ENCODE assay signal across 8 cellular contexts in genomic region chr1:88683516-88683847, GRCh38. TPM values are rescaled to one million over a fixed set of nuclear protein-coding genes. Genes with fewer than 3 reads are reported as not detected.
A peak's percentile ranks its signal among the peaks of the same experiment; 100 is the strongest.
DNase-seq lines count a peak whose midpoint lies in the region; ATAC-seq and TF ChIP-seq lines count a peak whose summit lies in the region.

No MANE protein-coding gene starts in this region.

- H3K4me1 ChIP-seq in SK-N-SH (ENCODE audit: control insufficient read depth in 1 of 2, insufficient read depth in 2 of 2, low read depth in 1 of 2, low read length in 1 of 2) (peaks cover 5 to 11% of the 10 kb centered on the region in 2 experiments; a peak in 2 of 4 replicates), iPS DF 6.9 (ENCODE audit: control insufficient read depth, insufficient read depth, low read length) (no peaks in the 10 kb centered on the region; the same call in 1 of the 2 replicates)

- CTCF ChIA-PET in SK-N-SH (lab: Yijun Ruan, JAX) = interaction anchor here (0.6 to 2.3 kb wide), 5 partner anchors 14 to 201 kb away, joined by 3 to 13 read pairs (median 4); no protein-coding TSS in a partner anchor

- TF ChIP-seq CTCF in SK-N-SH (IDR thresholded peaks at IDR 0.05) = no peak

- no peak for TF ChIP-seq EP300 in SK-N-SH (IDR thresholded peaks at IDR 0.05; ENCODE audit: borderline replicate concordance in 1 of 2, low read depth in 1 of 2, low read length in 1 of 2)

- peaks cover 18% of the 10 kb centered on the region; the same call in 1 of the 2 replicates for H4K20me1 ChIP-seq in SK-N-SH (ENCODE audit: insufficient read depth)

- DNase-seq in NCI-H82 (lab: John Stamatoyannopoulos, UW) (peak; percentile 88), NCI-H82 treated with DMSO at 0.1 percent for 48 hours (lab: John Stamatoyannopoulos, UW; ENCODE audit: unreplicated experiment) (no peak), SK-N-SH (no peak), iPS DF 6.9 (ENCODE audit: low read depth, low spot score) (no peak), MV-4-11 (lab: John Stamatoyannopoulos, UW) (no peak)
- peak; percentile 6 for DNase-seq in activated naive CD8-positive, alpha-beta T cell treated with anti-CD3 and anti-CD28 coated beads, Interleukin-2, amount 50 U/mL, for 16 hours (ENCODE audit: low read depth, low spot score)
- DNase-seq in stimulated activated CD4-positive, alpha-beta T cell treated with anti-CD3 and anti-CD28 coated beads, Interleukin-12 subunit alpha, Interleukin-12 subunit beta, amount 100 ng/mL, for 48 hours (ENCODE audit: low read depth in 2 of 3, low spot score in 1 of 3) = peak; percentile 23 to 45 (median 24)

- H3K4me3 ChIP-seq in SK-N-SH (ENCODE audit: low read depth in 2 of 2, low read length in 1 of 2) (peak overlapping the region; percentile 95 to 98), iPS DF 6.9 (ENCODE audit: low read length) (peak overlapping the region; percentile 31; the same call in 1 of the 2 replicates)

- peaks cover 29% of the 10 kb centered on the region for H3F3A ChIP-seq in SK-N-SH (replicated peaks; ENCODE audit: insufficient read depth)

- ATAC-seq in HG03135 (IDR thresholded peaks at IDR 0.05; ENCODE audit: unreplicated experiment) = peak; percentile 28

- H3K36me3 ChIP-seq in SK-N-SH (replicated peaks in 1 of 2; ENCODE audit: control insufficient read depth in 1 of 2, insufficient read depth in 2 of 2, low read length in 1 of 2) (peaks cover 2 to 4% of the 10 kb centered on the region in 2 experiments), iPS DF 6.9 (ENCODE audit: control insufficient read depth, insufficient read depth, low read length) (no peaks in the 10 kb centered on the region)

- peak overlapping the region; percentile 80 for H3K9ac ChIP-seq in SK-N-SH

- no peaks in the 10 kb centered on the region; the same call in 1 of the 2 replicates for H3K9me2 ChIP-seq in SK-N-SH

- 0% methylated on average over 8 of the region's 8 CpGs for WGBS in SK-N-SH (ENCODE audit: low lambda C conversion rate)
- WGBS in iPS DF 6.9 (ENCODE audit: insufficient coverage, insufficient read length) = no CpG with 5 or more reads among the region's 8 CpGs

- no peak for TF ChIP-seq RAD21 in SK-N-SH (IDR thresholded peaks at IDR 0.05; ENCODE audit: low read length)

- peaks cover 46% of the 10 kb centered on the region for H3K79me2 ChIP-seq in SK-N-SH (ENCODE audit: insufficient read depth)

- no peaks in the 10 kb centered on the region for H3K27me3 ChIP-seq in SK-N-SH (ENCODE audit: insufficient read depth)
- no peaks in the 10 kb centered on the region for H3K27me3 ChIP-seq in iPS DF 6.9 (ENCODE audit: control insufficient read depth, insufficient read depth, low read length)

- peak overlapping the region; percentile 82 for H2AFZ ChIP-seq in SK-N-SH (ENCODE audit: low read depth)

- peak overlapping the region; percentile 80 for H3K4me2 ChIP-seq in SK-N-SH

- POLR2A ChIA-PET in SK-N-SH (lab: Yijun Ruan, JAX) = no interaction called here

- no peaks in the 10 kb centered on the region for H3K9me3 ChIP-seq in SK-N-SH
- no peaks in the 10 kb centered on the region for H3K9me3 ChIP-seq in iPS DF 6.9 (ENCODE audit: control insufficient read depth, insufficient read depth, low read length)

- peak overlapping the region; percentile 89 to 90 for H3K27ac ChIP-seq in SK-N-SH (ENCODE audit: low read depth in 2 of 2, low read length in 1 of 2)
- H3K27ac ChIP-seq in iPS DF 6.9 (ENCODE audit: low read length) = no peak overlapping the region

TF ChIP-seq in SK-N-SH, 30 proteins besides CTCF, POLR2A, EP300 and RAD21:
- TF ChIP-seq, protein P1, sequence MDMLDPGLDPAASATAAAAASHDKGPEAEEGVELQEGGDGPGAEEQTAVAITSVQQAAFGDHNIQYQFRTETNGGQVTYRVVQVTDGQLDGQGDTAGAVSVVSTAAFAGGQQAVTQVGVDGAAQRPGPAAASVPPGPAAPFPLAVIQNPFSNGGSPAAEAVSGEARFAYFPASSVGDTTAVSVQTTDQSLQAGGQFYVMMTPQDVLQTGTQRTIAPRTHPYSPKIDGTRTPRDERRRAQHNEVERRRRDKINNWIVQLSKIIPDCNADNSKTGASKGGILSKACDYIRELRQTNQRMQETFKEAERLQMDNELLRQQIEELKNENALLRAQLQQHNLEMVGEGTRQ (IDR thresholded peaks at IDR 0.05; ENCODE audit: borderline replicate concordance, low read depth, low read length) = no peak
- TF ChIP-seq POLR2AphosphoS5 (IDR thresholded peaks at IDR 0.05; ENCODE audit: low read depth, low read length) (no peak), FOSL2 (IDR thresholded peaks at IDR 0.05; ENCODE audit: borderline replicate concordance, low read depth) (no peak), TEAD4 (IDR thresholded peaks at IDR 0.05; ENCODE audit: borderline replicate concordance, insufficient read depth) (no peak), TCF12 (IDR thresholded peaks at IDR 0.05) (no peak), NRF1 (IDR thresholded peaks at IDR 0.05; ENCODE audit: low read depth, low read length) (no peak), NFIC (IDR thresholded peaks at IDR 0.05; ENCODE audit: borderline replicate concordance) (no peak), MEF2A (IDR thresholded peaks at IDR 0.05; ENCODE audit: borderline replicate concordance, low read depth) (no peak), SIN3A (IDR thresholded peaks at IDR 0.05; ENCODE audit: borderline replicate concordance, low read depth, low read length) (no peak), FOXJ3 (CRISPR knock-in tag; IDR thresholded peaks at IDR 0.05) (no peak), GABPA (IDR thresholded peaks at IDR 0.05; ENCODE audit: low read depth) (no peak), RXRA (IDR thresholded peaks at IDR 0.05; ENCODE audit: borderline replicate concordance, low read depth) (no peak)
- TF ChIP-seq, protein P2, sequence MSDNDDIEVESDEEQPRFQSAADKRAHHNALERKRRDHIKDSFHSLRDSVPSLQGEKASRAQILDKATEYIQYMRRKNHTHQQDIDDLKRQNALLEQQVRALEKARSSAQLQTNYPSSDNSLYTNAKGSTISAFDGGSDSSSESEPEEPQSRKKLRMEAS (IDR thresholded peaks at IDR 0.05; ENCODE audit: low read depth) = no peak
- TF ChIP-seq, protein P3, sequence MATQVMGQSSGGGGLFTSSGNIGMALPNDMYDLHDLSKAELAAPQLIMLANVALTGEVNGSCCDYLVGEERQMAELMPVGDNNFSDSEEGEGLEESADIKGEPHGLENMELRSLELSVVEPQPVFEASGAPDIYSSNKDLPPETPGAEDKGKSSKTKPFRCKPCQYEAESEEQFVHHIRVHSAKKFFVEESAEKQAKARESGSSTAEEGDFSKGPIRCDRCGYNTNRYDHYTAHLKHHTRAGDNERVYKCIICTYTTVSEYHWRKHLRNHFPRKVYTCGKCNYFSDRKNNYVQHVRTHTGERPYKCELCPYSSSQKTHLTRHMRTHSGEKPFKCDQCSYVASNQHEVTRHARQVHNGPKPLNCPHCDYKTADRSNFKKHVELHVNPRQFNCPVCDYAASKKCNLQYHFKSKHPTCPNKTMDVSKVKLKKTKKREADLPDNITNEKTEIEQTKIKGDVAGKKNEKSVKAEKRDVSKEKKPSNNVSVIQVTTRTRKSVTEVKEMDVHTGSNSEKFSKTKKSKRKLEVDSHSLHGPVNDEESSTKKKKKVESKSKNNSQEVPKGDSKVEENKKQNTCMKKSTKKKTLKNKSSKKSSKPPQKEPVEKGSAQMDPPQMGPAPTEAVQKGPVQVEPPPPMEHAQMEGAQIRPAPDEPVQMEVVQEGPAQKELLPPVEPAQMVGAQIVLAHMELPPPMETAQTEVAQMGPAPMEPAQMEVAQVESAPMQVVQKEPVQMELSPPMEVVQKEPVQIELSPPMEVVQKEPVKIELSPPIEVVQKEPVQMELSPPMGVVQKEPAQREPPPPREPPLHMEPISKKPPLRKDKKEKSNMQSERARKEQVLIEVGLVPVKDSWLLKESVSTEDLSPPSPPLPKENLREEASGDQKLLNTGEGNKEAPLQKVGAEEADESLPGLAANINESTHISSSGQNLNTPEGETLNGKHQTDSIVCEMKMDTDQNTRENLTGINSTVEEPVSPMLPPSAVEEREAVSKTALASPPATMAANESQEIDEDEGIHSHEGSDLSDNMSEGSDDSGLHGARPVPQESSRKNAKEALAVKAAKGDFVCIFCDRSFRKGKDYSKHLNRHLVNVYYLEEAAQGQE (IDR thresholded peaks at IDR 0.05; ENCODE audit: low read depth, low read length) = no peak
- TF ChIP-seq, protein P4, sequence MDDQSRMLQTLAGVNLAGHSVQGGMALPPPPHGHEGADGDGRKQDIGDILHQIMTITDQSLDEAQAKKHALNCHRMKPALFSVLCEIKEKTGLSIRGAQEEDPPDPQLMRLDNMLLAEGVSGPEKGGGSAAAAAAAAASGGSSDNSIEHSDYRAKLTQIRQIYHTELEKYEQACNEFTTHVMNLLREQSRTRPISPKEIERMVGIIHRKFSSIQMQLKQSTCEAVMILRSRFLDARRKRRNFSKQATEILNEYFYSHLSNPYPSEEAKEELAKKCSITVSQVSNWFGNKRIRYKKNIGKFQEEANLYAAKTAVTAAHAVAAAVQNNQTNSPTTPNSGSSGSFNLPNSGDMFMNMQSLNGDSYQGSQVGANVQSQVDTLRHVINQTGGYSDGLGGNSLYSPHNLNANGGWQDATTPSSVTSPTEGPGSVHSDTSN (IDR thresholded peaks at IDR 0.05) = no peak
- TF ChIP-seq, protein P5, sequence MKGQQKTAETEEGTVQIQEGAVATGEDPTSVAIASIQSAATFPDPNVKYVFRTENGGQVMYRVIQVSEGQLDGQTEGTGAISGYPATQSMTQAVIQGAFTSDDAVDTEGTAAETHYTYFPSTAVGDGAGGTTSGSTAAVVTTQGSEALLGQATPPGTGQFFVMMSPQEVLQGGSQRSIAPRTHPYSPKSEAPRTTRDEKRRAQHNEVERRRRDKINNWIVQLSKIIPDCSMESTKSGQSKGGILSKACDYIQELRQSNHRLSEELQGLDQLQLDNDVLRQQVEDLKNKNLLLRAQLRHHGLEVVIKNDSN (IDR thresholded peaks at IDR 0.05; ENCODE audit: borderline replicate concordance, low read depth) = no peak

RNA-seq across cellular contexts. Expression of gene PKN2, which starts 0.6 kb away (rescaled TPM):
- polyA plus RNA-seq in SK-N-SH (2012; rRNA removed) = 6.8 and 11.2 TPM in 2 replicates
- 9.2 and 11.0 TPM in 2 replicates for polyA plus RNA-seq in SK-N-SH (2012; cell fraction: cytosol; rRNA removed)
- 11.0 and 26.6 TPM in 2 replicates for polyA plus RNA-seq in SK-N-SH (2012; cell fraction: nucleus; rRNA removed)

Comparison
In these comparisons a context has a peak if more than half of its experiments do, and no peak if none do; other contexts are left out.
1. DNase-seq: peak in NCI-H82 (single experiment), activated naive CD8-positive, alpha-beta T cell treated with anti-CD3 and anti-CD28 coated beads, Interleukin-2, amount 50 U/mL, for 16 hours (single experiment) and stimulated activated CD4-positive, alpha-beta T cell treated with anti-CD3 and anti-CD28 coated beads, Interleukin-12 subunit alpha, Interleukin-12 subunit beta, amount 100 ng/mL, for 48 hours (3 of 3); none in NCI-H82 treated with DMSO at 0.1 percent for 48 hours (single experiment), SK-N-SH (single experiment), iPS DF 6.9 (single experiment) and MV-4-11 (single experiment).